12 cellular contexts compared by ENCODE assay signal in genomic region chr14:91230363-91231035, GRCh38. TPM values are rescaled to one million over a fixed set of nuclear protein-coding genes. Genes with fewer than 3 reads are reported as not detected.
A peak's percentile ranks its signal among the peaks of the same experiment; 100 is the strongest.
DNase-seq lines count a peak whose midpoint lies in the region; ATAC-seq and TF ChIP-seq lines count a peak whose summit lies in the region.
"Had no signal": no experiment of that assay in that cellular context is flagged by ENCODE, and none has a peak within 500 bp of the region (broad histone marks: within the 10 kb centered on the region; RNA-seq: fewer than 3 reads in every experiment).

No MANE protein-coding gene starts in this region.

- no peak overlapping the region for H3K4me3 ChIP-seq in BLaER1
- H3K4me3 ChIP-seq: tibial artery had no signal

- H3K4me1 ChIP-seq in BLaER1 = peaks cover 63% of the 10 kb centered on the region
- H3K4me1 ChIP-seq: tibial artery had no signal

- TF ChIP-seq CTCF in HFFc6 (IDR thresholded peaks at IDR 0.05) = no peak

- ATAC-seq in Right ventricle myocardium superior (ENCODE audit: poor library complexity) (no peak), HG02870 (IDR thresholded peaks at IDR 0.05; ENCODE audit: unreplicated experiment) (no peak)

- peak overlapping the region; percentile 82 for H3K4me2 ChIP-seq in BLaER1

- peaks cover 25% of the 10 kb centered on the region for H3K9me3 ChIP-seq in BLaER1

- DNase-seq in HFFc6 = no peak
- peak; percentile 60 for DNase-seq in activated CD4-positive, alpha-beta memory T cell treated with anti-CD3 and anti-CD28 coated beads, Interleukin-2, amount 10 ng/mL, durations not matched to agents 7 days and 5 days
- peak in 1 of 3 donors; percentile 53 for DNase-seq in immature natural killer cell
- no peak for DNase-seq in Right ventricle myocardium superior
- DNase-seq in glomerular visceral epithelial cell (ENCODE audit: extremely low spot score) = no peak
- DNase-seq in effector CD8-positive, alpha-beta T cell (lab: John Stamatoyannopoulos, UW) = no peak
- DNase-seq: activated gamma-delta T cell, NCI-H1105, tibial artery had no signal

- CTCF ChIA-PET in activated CD4-positive, alpha-beta memory T cell treated with anti-CD3 and anti-CD28 coated beads, Interleukin-2, amount 10 ng/mL, durations not matched to agents 7 days and 5 days (lab: Charles Lee) = interaction anchor here (0.6 to 4.7 kb wide), 3 partner anchors 14 to 53 kb away, joined by 4 to 66 read pairs (median 9); partner anchors contain the start of gene GPR68

- H3K36me3 Mint-ChIP-seq in HFFc6 (ENCODE audit: low read depth) = peaks cover 15% of the 10 kb centered on the region
- peaks cover 69% of the 10 kb centered on the region for H3K36me3 Mint-ChIP-seq in activated CD4-positive, alpha-beta memory T cell treated with anti-CD3 and anti-CD28 coated beads, Interleukin-2, amount 10 ng/mL, durations not matched to agents 7 days and 5 days (ENCODE audit: low read depth)
- H3K36me3 Mint-ChIP-seq in immature natural killer cell = peaks cover 14 to 25% (median 15%) of the 10 kb centered on the region in 3 donors

- H3K27me3 ChIP-seq in BLaER1 = no peaks in the 10 kb centered on the region
- H3K27me3 ChIP-seq: tibial artery had no signal

- H3K4me1 Mint-ChIP-seq in HFFc6 (ENCODE audit: low read depth) (peaks cover 50% of the 10 kb centered on the region), immature natural killer cell (peaks cover 89 to 93% of the 10 kb centered on the region in 2 donors)
- H3K4me1 Mint-ChIP-seq in activated CD4-positive, alpha-beta memory T cell treated with anti-CD3 and anti-CD28 coated beads, Interleukin-2, amount 10 ng/mL, durations not matched to agents 7 days and 5 days = peaks cover 85% of the 10 kb centered on the region
- H3K4me1 Mint-ChIP-seq: mesothelial cell of epicardium had no signal

- H3K27ac Mint-ChIP-seq in HFFc6 = peak overlapping the region; percentile 87
- H3K27ac Mint-ChIP-seq in activated CD4-positive, alpha-beta memory T cell treated with anti-CD3 and anti-CD28 coated beads, Interleukin-2, amount 10 ng/mL, durations not matched to agents 7 days and 5 days = peak overlapping the region; percentile 100
- H3K27ac Mint-ChIP-seq in immature natural killer cell = peak overlapping the region; percentile 96 to 100 (median 99)
- H3K27ac Mint-ChIP-seq: mesothelial cell of epicardium had no signal

- 0 out of 2 replicates have a peak overlapping the region, but pooled peaks have one; percentile 26 for H3K27ac ChIP-seq in BLaER1
- H3K27ac ChIP-seq: tibial artery had no signal

- POLR2A ChIA-PET in activated CD4-positive, alpha-beta memory T cell treated with anti-CD3 and anti-CD28 coated beads, Interleukin-2, amount 10 ng/mL, durations not matched to agents 7 days and 5 days (lab: Charles Lee) = interaction anchor here (0.8 to 9.2 kb wide), 8 partner anchors 13 to 115 kb away, joined by 3 to 886 read pairs (median 28); partner anchors contain the start of gene GPR68

- H3K4me3 Mint-ChIP-seq in HFFc6 (peak overlapping the region; percentile 85), immature natural killer cell (peak overlapping the region; percentile 81 to 95 (median 83))
- H3K4me3 Mint-ChIP-seq in activated CD4-positive, alpha-beta memory T cell treated with anti-CD3 and anti-CD28 coated beads, Interleukin-2, amount 10 ng/mL, durations not matched to agents 7 days and 5 days = peak overlapping the region; percentile 93
- H3K4me3 Mint-ChIP-seq: mesothelial cell of epicardium had no signal

- no peak overlapping the region for H3K9ac ChIP-seq in BLaER1

- peaks cover 20% of the 10 kb centered on the region for H4K20me1 ChIP-seq in BLaER1

- H3K9me3 Mint-ChIP-seq in HFFc6 = peaks cover 10% of the 10 kb centered on the region
- H3K9me3 Mint-ChIP-seq in activated CD4-positive, alpha-beta memory T cell treated with anti-CD3 and anti-CD28 coated beads, Interleukin-2, amount 10 ng/mL, durations not matched to agents 7 days and 5 days = peaks cover 2% of the 10 kb centered on the region
- H3K9me3 Mint-ChIP-seq in immature natural killer cell = no peaks in the 10 kb centered on the region

- intact Hi-C loops in Right ventricle myocardium superior (cut with DNase I) = no loop called here

- peaks cover 18% of the 10 kb centered on the region for H3K36me3 ChIP-seq in BLaER1

- H3K27me3 Mint-ChIP-seq in HFFc6 (ENCODE audit: insufficient read depth) (no peaks in the 10 kb centered on the region; the same call in 1 of the 2 replicates), immature natural killer cell (ENCODE audit: low read depth in 3 of 3) (peaks cover 12 to 24% (median 22%) of the 10 kb centered on the region in 3 donors)
- no peaks in the 10 kb centered on the region for H3K27me3 Mint-ChIP-seq in activated CD4-positive, alpha-beta memory T cell treated with anti-CD3 and anti-CD28 coated beads, Interleukin-2, amount 10 ng/mL, durations not matched to agents 7 days and 5 days

RNA-seq across cellular contexts. Expression of gene GPR68, which starts 14.0 kb away (rescaled TPM):
- under 1 TPM; 0.34 to 0.88 (median 0.52) TPM for total RNA-seq in HFFc6 (2021; fragmentation: NEBNext Ultra II Directional; extraction: Animal tissue kit (Norgen Biotek cat#: 25700))
- total RNA-seq in activated CD4-positive, alpha-beta memory T cell treated with anti-CD3 and anti-CD28 coated beads, Interleukin-2, amount 10 ng/mL, durations not matched to agents 7 days and 5 days = 10 to 100 TPM; 36.9 to 39.8 TPM
- 10 to 100 TPM; 19.0 to 40.4 (median 22.4) TPM for polyA plus RNA-seq in immature natural killer cell
- 0.13 TPM for total RNA-seq in Right ventricle myocardium superior

Comparison
In these comparisons a context has a peak if more than half of its experiments do, and no peak if none do; other contexts are left out.
1. RNA of gene GPR68, which starts 14.0 kb away (total RNA-seq): 36.9 to 39.8 TPM in activated CD4-positive, alpha-beta memory T cell treated with anti-CD3 and anti-CD28 coated beads, Interleukin-2, amount 10 ng/mL, durations not matched to agents 7 days and 5 days; 0.34 to 0.88 TPM in HFFc6 and 0.13 TPM in Right ventricle myocardium superior (single experiment); every median in the first group is over 10 times any median in the second.
2. Peak in every context shown above with its lines, with median percentiles within 50 percentile points of each other: H3K27ac Mint-ChIP-seq and H3K4me3 Mint-ChIP-seq.